In genomic region chr5:111385970-111386831, GRCh38 we compare ENCODE assay signal across 10 cellular contexts.
DNase-seq lines count a peak whose midpoint lies in the region; ATAC-seq lines count a peak whose summit lies in the region.
"Had no signal": no experiment of that assay in that cellular context is flagged by ENCODE, and none has a peak within 500 bp of the region (broad histone marks: within the 10 kb centered on the region; RNA-seq: fewer than 3 reads in every experiment).

No MANE protein-coding gene starts in this region.

- DNase-seq in D341Med (ENCODE audit: low spot score): peak; percentile 74
- peak; percentile 89 for DNase-seq in NCI-H1092 treated with DMSO at 0.1 percent for 48 hours (lab: John Stamatoyannopoulos, UW)
- DNase-seq in NCI-H69 (lab: John Stamatoyannopoulos, UW): peak; percentile 97
- peak; percentile 50 to 81 for DNase-seq in cerebellar nuclear complex (lab: John Stamatoyannopoulos, UW)
- no peak for DNase-seq in SW 1271 (lab: John Stamatoyannopoulos, UW)
- DNase-seq: stimulated activated naive CD8-positive, alpha-beta T cell treated with anti-CD3 and anti-CD28 coated beads, Interleukin-15, amount 100 ng/mL, for 72 hours had no signal

- ATAC-seq in activated CD4-positive, CD25-positive, alpha-beta regulatory T cell treated with anti-CD3 and anti-CD28 coated beads, Interleukin-2, amount 50 U/mL, for 24 hours: no peak
- ATAC-seq in HG02571 (IDR thresholded peaks at IDR 0.05; ENCODE audit: unreplicated experiment) (no peak), GM21786 (IDR thresholded peaks at IDR 0.05; ENCODE audit: unreplicated experiment) (no peak)
- ATAC-seq: Panc1; stimulated activated naive CD8-positive, alpha-beta T cell treated with anti-CD3 and anti-CD28 coated beads, Interleukin-15, amount 100 ng/mL, for 72 hours had no signal

Comparison
In these comparisons a context has a peak if more than half of its experiments do, and no peak if none do; other contexts are left out.
1. DNase-seq: peak in D341Med (single experiment), NCI-H1092 treated with DMSO at 0.1 percent for 48 hours (single experiment), NCI-H69 (single experiment) and cerebellar nuclear complex (2 of 2); none in SW 1271 (0 of 2).